ENCODE assay signal across 13 cellular contexts in the genomic region with DNA sequence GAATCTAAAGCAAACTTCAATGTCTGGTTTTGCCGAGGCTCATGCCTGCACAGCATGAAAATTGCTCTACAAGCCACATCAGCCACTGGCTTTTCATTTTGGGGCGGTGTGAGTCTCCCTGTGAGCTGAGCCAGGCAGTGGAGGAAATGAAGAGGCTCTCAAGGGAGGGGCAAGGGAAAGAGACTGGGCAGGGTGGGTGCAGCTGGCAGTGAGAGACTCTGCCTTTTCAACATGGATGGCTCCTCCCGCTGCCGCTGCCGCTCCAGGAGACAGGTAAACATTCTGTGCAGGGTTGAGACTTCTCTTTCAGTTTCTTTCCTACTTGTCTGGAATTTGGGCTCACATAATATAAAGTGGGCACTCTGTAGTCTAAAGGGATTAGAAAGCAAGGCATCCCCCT. TPM values are rescaled to one million over a fixed set of nuclear protein-coding genes. Genes with fewer than 3 reads are reported as not detected.
DNase-seq lines count a peak whose midpoint lies in the region; ATAC-seq, FAIRE-seq and TF ChIP-seq lines count a peak whose summit lies in the region.
"Had no signal": no experiment of that assay in that cellular context is flagged by ENCODE, and none has a peak within 500 bp of the region (broad histone marks: within the 10 kb centered on the region; RNA-seq: fewer than 3 reads in every experiment).

No MANE protein-coding gene starts in this region.

- no peak for TF ChIP-seq CTCF in GM12878 (IDR thresholded peaks at IDR 0.05 in 2 of 3, conservative IDR thresholded peaks at IDR 0.05 in 1 of 3; ENCODE audit: control insufficient read depth in 2 of 3, extremely low read depth in 1 of 3, insufficient read depth in 1 of 3, low read depth in 3 of 3, low read length in 3 of 3)

- peaks cover 54 to 94% of the 10 kb centered on the region in 2 donors for H3K4me1 Mint-ChIP-seq in stimulated activated naive B cell treated with anti-CD40 and anti-IgM and Interleukin-4, amounts not matched to agents 10 μg/mL and 1 μg/mL and 100 μg/mL, for 72 hours

- H3K4me3 ChIP-seq in GM12878, result peak overlapping the region; percentile 57
- H3K4me3 ChIP-seq in HAP-1, result no peak overlapping the region
- H3K4me3 ChIP-seq: hepatocyte had no signal

- no peaks in the 10 kb centered on the region for H3K27me3 Mint-ChIP-seq in stimulated activated naive B cell treated with anti-CD40 and anti-IgM and Interleukin-4, amounts not matched to agents 10 μg/mL and 1 μg/mL and 100 μg/mL, for 72 hours

- no peak for FAIRE-seq in GM12878 (lab: Jason Lieb, UNC)

- RAD21 ChIA-PET in GM12878 (lab: Charles Lee; ENCODE audit: unreplicated experiment), result interaction anchor here (0.9 to 2.2 kb wide), 3 partner anchors 50 to 71 kb away, joined by 3 to 13 read pairs (median 4); no protein-coding TSS in a partner anchor

- H3K36me3 Mint-ChIP-seq in stimulated activated naive B cell treated with anti-CD40 and anti-IgM and Interleukin-4, amounts not matched to agents 10 μg/mL and 1 μg/mL and 100 μg/mL, for 72 hours, result peaks cover 0 to 3% of the 10 kb centered on the region in 2 donors

- peak overlapping the region; percentile 85 to 87 for H3K4me3 Mint-ChIP-seq in stimulated activated naive B cell treated with anti-CD40 and anti-IgM and Interleukin-4, amounts not matched to agents 10 μg/mL and 1 μg/mL and 100 μg/mL, for 72 hours

- DNase-seq in NCI-H748 (lab: John Stamatoyannopoulos, UW; ENCODE audit: unreplicated experiment) (peak; percentile 14), NCI-H748 treated with DMSO at 0.1 percent for 48 hours (lab: John Stamatoyannopoulos, UW) (no peak), NCI-H2107 (lab: John Stamatoyannopoulos, UW) (peak; percentile 34), GM12878 (ENCODE audit: low read depth, low spot score) (no peak), HAP-1 (ENCODE audit: low spot score in 2 of 2) (no peak), T-helper 2 cell (no peak)
- no peak for DNase-seq in stimulated activated naive B cell treated with anti-CD40 and anti-IgM and Interleukin-4, amounts not matched to agents 10 μg/mL and 1 μg/mL and 100 μg/mL, for 72 hours
- DNase-seq: activated naive CD4-positive, alpha-beta T cell treated with anti-CD3 and anti-CD28 coated beads, Interleukin-2, amount 50 U/mL, for 16 hours; effector memory CD4-positive, alpha-beta T cell had no signal

- TF ChIP-seq POLR2A in GM12878 (IDR thresholded peaks at IDR 0.05; ENCODE audit: low read depth, low read length), result no peak

- TF ChIP-seq EP300 in GM12878 (IDR thresholded peaks at IDR 0.05; ENCODE audit: borderline replicate concordance in 1 of 2, control insufficient read depth in 1 of 2, low read depth in 2 of 2, low read length in 2 of 2), result no peak

- whole genome bisulfite sequencing in GM12878 (ENCODE audit: insufficient coverage, insufficient replicate concordance, low lambda C conversion rate, missing lambda C conversion rate), result 3% methylated on average over 5 of the region's 5 CpGs

- no peaks in the 10 kb centered on the region; a peak in 1 of 4 replicates for H3K27me3 ChIP-seq in GM12878 (replicated peaks in 1 of 2; ENCODE audit: control insufficient read depth in 2 of 2, insufficient read depth in 2 of 2, low read length in 1 of 2)
- peaks cover 15% of the 10 kb centered on the region for H3K27me3 ChIP-seq in HAP-1 (ENCODE audit: low read depth)
- H3K27me3 ChIP-seq: hepatocyte had no signal

- H3K36me3 ChIP-seq in GM12878 (ENCODE audit: control insufficient read depth in 2 of 2, insufficient read depth in 2 of 2, low read length in 1 of 2) (no peaks in the 10 kb centered on the region), HAP-1 (replicated peaks) (no peaks in the 10 kb centered on the region)

- H3K4me1 ChIP-seq in GM12878 (ENCODE audit: control insufficient read depth, insufficient read depth, low read length) (peaks cover 37% of the 10 kb centered on the region), HAP-1 (no peaks in the 10 kb centered on the region)

- H3K9ac ChIP-seq in GM12878 (ENCODE audit: control insufficient read depth, insufficient read depth, low read length), result peak overlapping the region; percentile 61

- no TSS peak for BruUV-seq in GM12878 (replicated peaks; lab: Mats Ljungman, UMichigan)

- peak overlapping the region; percentile 90 for H3K27ac Mint-ChIP-seq in stimulated activated naive B cell treated with anti-CD40 and anti-IgM and Interleukin-4, amounts not matched to agents 10 μg/mL and 1 μg/mL and 100 μg/mL, for 72 hours

- H3K9me3 ChIP-seq in GM12878 (replicated peaks; ENCODE audit: control insufficient read depth, insufficient read depth, low read length), result peaks cover 3% of the 10 kb centered on the region; the same call in 2 of the 3 replicates
- H3K9me3 ChIP-seq in HAP-1, result no peaks in the 10 kb centered on the region

- intact Hi-C loops in GM12878 (cut with micrococcal nuclease; ENCODE audit: unreplicated experiment), result no loop called here

- CTCF ChIA-PET in GM12878 (lab: Yijun Ruan, JAX), result interaction anchor here (1.0 to 7.3 kb wide), 7 partner anchors 9 to 74 kb away, joined by 3 to 72 read pairs (median 5); no protein-coding TSS in a partner anchor

- POLR2A ChIA-PET in GM12878 (lab: Charles Lee), result no interaction called here

- H3K79me2 ChIP-seq in GM12878 (ENCODE audit: control insufficient read depth, insufficient read depth, low read length), result peaks cover 15% of the 10 kb centered on the region
- H3K79me2 ChIP-seq: hepatocyte had no signal

- peaks cover 0 to 3% of the 10 kb centered on the region in 2 donors for H3K9me3 Mint-ChIP-seq in stimulated activated naive B cell treated with anti-CD40 and anti-IgM and Interleukin-4, amounts not matched to agents 10 μg/mL and 1 μg/mL and 100 μg/mL, for 72 hours

- SMC1A ChIA-PET in GM12878 (lab: Charles Lee; ENCODE audit: uncharacterized antibody, unreplicated experiment), result interaction anchor here (1.0 to 11.4 kb wide), 7 partner anchors 8 to 70 kb away, joined by 4 to 329 read pairs (median 8); no protein-coding TSS in a partner anchor

- ATAC-seq in GM12878 (peak; percentile 14; the same call in 2 of the 3 replicates), GM18520 (IDR thresholded peaks at IDR 0.05; ENCODE audit: unreplicated experiment) (no peak)
- ATAC-seq in stimulated activated naive B cell treated with anti-CD40 and anti-IgM and Interleukin-4, amounts not matched to agents 10 μg/mL and 1 μg/mL and 100 μg/mL, for 72 hours (replicated peaks), result peak; percentile 45 to 53

- no peak for TF ChIP-seq RAD21 in GM12878 (IDR thresholded peaks at IDR 0.05; ENCODE audit: insufficient read depth, low read depth, low read length)

- peak overlapping the region; percentile 49 for H2AFZ ChIP-seq in GM12878 (ENCODE audit: control insufficient read depth, low read depth, low read length)
- H2AFZ ChIP-seq: hepatocyte had no signal

- peak overlapping the region; percentile 63 for H3K27ac ChIP-seq in GM12878 (ENCODE audit: control insufficient read depth, insufficient read depth)
- H3K27ac ChIP-seq: hepatocyte, VCaP had no signal

- peak overlapping the region; percentile 86 for H3K4me2 ChIP-seq in GM12878 (ENCODE audit: control insufficient read depth, insufficient read depth)
- H3K4me2 ChIP-seq: hepatocyte had no signal

- H4K20me1 ChIP-seq in GM12878 (ENCODE audit: control insufficient read depth, insufficient read depth), result no peaks in the 10 kb centered on the region

- in situ Hi-C loops in GM12878 (cut with MboI) (no loop called here), HAP-1 (cut with MboI; ENCODE audit: low sequenced_read_pairs) (no loop called here)

RNA-seq across cellular contexts. Expression of gene CTSE, which starts 11.3 kb away (rescaled TPM):
- not detected in 2 replicates for total RNA-seq in GM12878 (2013; cell fraction: nucleolus; rRNA removed)
- total RNA-seq in GM12878 (2014; rRNA removed) (not detected in 2 replicates), GM12878 (2014; rRNA removed; fragmentation: Illumina TruSeq; extraction: Trizol) (not detected in 2 replicates), GM12878 (2021) (0.26 TPM in 1 of 2 replicates, not detected in the other)
- not detected for polyA plus RNA-seq in GM12878 (2011; ENCODE audit: low read depth)
- polyA plus RNA-seq in GM12878 (2011; rRNA removed) (not detected in 2 replicates), GM12878 (2014; fragmentation: Illumina TruSeq; extraction: Trizol) (not detected in 2 replicates), GM12878 (2014; fragmentation: Nextera tagmentation; extraction: Ambion mirVana) (not detected), GM12878 (2014; rRNA removed) (not detected in 2 replicates), GM12878 (2016; fragmentation: Nextera tagmentation; extraction: Ambion mirVana) (not detected)
- polyA plus RNA-seq in GM12878 (2011; cell fraction: cytosol; rRNA removed), result not detected in 2 replicates
- polyA plus RNA-seq in GM12878 (2011; cell fraction: nucleus; rRNA removed), result not detected in 2 replicates
- not detected in 2 replicates for polyA plus RNA-seq in GM12878 (2012)
- polyA minus RNA-seq in GM12878 (2011; rRNA and poly(A)+ RNA removed), result not detected in 2 replicates
- not detected in 2 replicates for polyA minus RNA-seq in GM12878 (2011; cell fraction: cytosol; rRNA and poly(A)+ RNA removed)
- polyA minus RNA-seq in GM12878 (2011; cell fraction: nucleus; rRNA and poly(A)+ RNA removed), result not detected in 2 replicates
- total RNA-seq: myocyte had no signal

RNA-seq across cellular contexts. Expression of gene RHEX, which starts 17.9 kb away (rescaled TPM):
- total RNA-seq in GM12878 (2013; cell fraction: nucleolus; rRNA removed), result 4.2 and 5.3 TPM in 2 replicates
- 5.1 and 5.7 TPM in 2 replicates for total RNA-seq in GM12878 (2014; rRNA removed)
- 5.8 and 6.0 TPM in 2 replicates for total RNA-seq in GM12878 (2014; rRNA removed; fragmentation: Illumina TruSeq; extraction: Trizol)
- 7.7 and 11.4 TPM in 2 replicates for total RNA-seq in GM12878 (2021)
- 3.3 TPM for polyA plus RNA-seq in GM12878 (2011; ENCODE audit: low read depth)
- polyA plus RNA-seq in GM12878 (2011; rRNA removed), result 2.4 and 2.8 TPM in 2 replicates
- polyA plus RNA-seq in GM12878 (2011; cell fraction: cytosol; rRNA removed), result 1.5 and 1.6 TPM in 2 replicates
- polyA plus RNA-seq in GM12878 (2011; cell fraction: nucleus; rRNA removed), result 11.0 and 17.7 TPM in 2 replicates
- polyA plus RNA-seq in GM12878 (2012), result 2.5 and 7.6 TPM in 2 replicates
- polyA plus RNA-seq in GM12878 (2014; fragmentation: Illumina TruSeq; extraction: Trizol), result 5.6 and 7.3 TPM in 2 replicates
- 1 to 10 TPM; 5.7 TPM for polyA plus RNA-seq in GM12878 (2014; fragmentation: Nextera tagmentation; extraction: Ambion mirVana)
- 3.9 and 5.5 TPM in 2 replicates for polyA plus RNA-seq in GM12878 (2014; rRNA removed)
- 1 to 10 TPM; 3.5 to 3.9 TPM for polyA plus RNA-seq in GM12878 (2016; fragmentation: Nextera tagmentation; extraction: Ambion mirVana)
- 4.0 and 5.3 TPM in 2 replicates for polyA minus RNA-seq in GM12878 (2011; rRNA and poly(A)+ RNA removed)
- polyA minus RNA-seq in GM12878 (2011; cell fraction: cytosol; rRNA and poly(A)+ RNA removed), result 1.1 and 1.4 TPM in 2 replicates
- polyA minus RNA-seq in GM12878 (2011; cell fraction: nucleus; rRNA and poly(A)+ RNA removed), result 7.9 and 10.5 TPM in 2 replicates
- total RNA-seq: hepatocyte, myocyte had no signal

RNA-seq across cellular contexts. Expression of gene RAB7B, which starts 31.8 kb away (rescaled TPM):
- total RNA-seq in GM12878 (2013; cell fraction: nucleolus; rRNA removed), result not detected in 2 replicates
- total RNA-seq in GM12878 (2014; rRNA removed) (not detected in 2 replicates), GM12878 (2014; rRNA removed; fragmentation: Illumina TruSeq; extraction: Trizol) (not detected in 2 replicates), GM12878 (2021) (not detected in 2 replicates)
- not detected for polyA plus RNA-seq in GM12878 (2011; ENCODE audit: low read depth)
- polyA plus RNA-seq in GM12878 (2011; rRNA removed) (not detected in 2 replicates), GM12878 (2014; fragmentation: Illumina TruSeq; extraction: Trizol) (not detected in 2 replicates), GM12878 (2014; fragmentation: Nextera tagmentation; extraction: Ambion mirVana) (not detected), GM12878 (2014; rRNA removed) (0.05 TPM in 1 of 2 replicates, not detected in the other), GM12878 (2016; fragmentation: Nextera tagmentation; extraction: Ambion mirVana) (under 1 TPM in 1 of 2 experiments, not detected in 1; 0.09 TPM)
- polyA plus RNA-seq in GM12878 (2011; cell fraction: cytosol; rRNA removed), result not detected in 2 replicates
- polyA plus RNA-seq in GM12878 (2011; cell fraction: nucleus; rRNA removed), result not detected in 2 replicates
- polyA plus RNA-seq in GM12878 (2012), result not detected in 2 replicates
- polyA minus RNA-seq in GM12878 (2011; rRNA and poly(A)+ RNA removed), result not detected in 2 replicates
- polyA minus RNA-seq in GM12878 (2011; cell fraction: cytosol; rRNA and poly(A)+ RNA removed), result not detected in 2 replicates
- not detected in 2 replicates for polyA minus RNA-seq in GM12878 (2011; cell fraction: nucleus; rRNA and poly(A)+ RNA removed)

Comparison
In these comparisons a context has a peak if more than half of its experiments do, and no peak if none do; other contexts are left out.
1. DNase-seq: peak in NCI-H748 (single experiment) and NCI-H2107 (single experiment); none in NCI-H748 treated with DMSO at 0.1 percent for 48 hours (single experiment), GM12878 (single experiment), stimulated activated naive B cell treated with anti-CD40 and anti-IgM and Interleukin-4, amounts not matched to agents 10 μg/mL and 1 μg/mL and 100 μg/mL, for 72 hours (single experiment), HAP-1 (0 of 2) and T-helper 2 cell (0 of 5).